ENCODE assay signal across 20 cellular contexts in genomic region chr16:65598626-65599025, GRCh38.
DNase-seq lines count a peak whose midpoint lies in the region; ATAC-seq, FAIRE-seq and TF ChIP-seq lines count a peak whose summit lies in the region.
"Had no signal": no experiment of that assay in that cellular context is flagged by ENCODE, and none has a peak within 500 bp of the region (broad histone marks: within the 10 kb centered on the region; RNA-seq: fewer than 3 reads in every experiment).

No MANE protein-coding gene starts in this region.

- TF ChIP-seq CTCF in nephron progenitor cell (IDR thresholded peaks at IDR 0.05) = no peak
- no peak for TF ChIP-seq CTCF in WTC11 (IDR thresholded peaks at IDR 0.05)

- FAIRE-seq in urothelium cell line (lab: Jason Lieb, UNC) = no peak
- FAIRE-seq: GM19239 had no signal

- H3K9me3 Mint-ChIP-seq in nephron progenitor cell = peaks cover 25% of the 10 kb centered on the region
- peaks cover 12% of the 10 kb centered on the region for H3K9me3 Mint-ChIP-seq in WTC11

- H3K27ac ChIP-seq in SJCRH30 = peak overlapping the region; percentile 62
- H3K27ac ChIP-seq: C4-2B, SK-N-MC had no signal

- H3K36me3 ChIP-seq in SJCRH30 = no peaks in the 10 kb centered on the region

- POLR2A ChIA-PET in WTC11 (lab: Charles Lee) = no interaction called here

- H3K27me3 ChIP-seq in SJCRH30 = no peaks in the 10 kb centered on the region

- peaks cover under 1% of the 10 kb centered on the region for H3K27me3 Mint-ChIP-seq in nephron progenitor cell (ENCODE audit: low read depth, poor library complexity)
- no peaks in the 10 kb centered on the region for H3K27me3 Mint-ChIP-seq in WTC11 (ENCODE audit: low read depth)

- ATAC-seq in WTC11 = no peak
- ATAC-seq: HCT116, Right ventricle myocardium inferior had no signal

- DNase-seq in SJCRH30 (peak; percentile 84 to 94), ecto neural progenitor cell (ENCODE audit: low spot score) (peak; percentile 54), nephron progenitor cell (no peak), urothelium cell line (ENCODE audit: low spot score) (peak; percentile 21), WTC11 (ENCODE audit: low spot score) (no peak), NCI-H1105 treated with DMSO at 0.1 percent for 48 hours (lab: John Stamatoyannopoulos, UW) (no peak)
- no peak for DNase-seq in stimulated activated CD4-positive, alpha-beta T cell treated with anti-CD3 and anti-CD28 coated beads, Interleukin-1b, Interleukin-23, amount 100 ng/mL, for 48 hours
- DNase-seq: ACHN, DMS79 treated with DMSO at 0.1 percent for 48 hours, GDM1, GOT3, Kasumi-1, NCI-H1092 treated with DMSO at 0.1 percent for 48 hours, NCI-H1694, NCI-H510A treated with DMSO at 0.1 percent for 48 hours had no signal

- no peak overlapping the region for H3K4me3 Mint-ChIP-seq in nephron progenitor cell
- no peak overlapping the region for H3K4me3 Mint-ChIP-seq in WTC11

- H3K27ac Mint-ChIP-seq in nephron progenitor cell = peak overlapping the region; percentile 63
- no peak overlapping the region for H3K27ac Mint-ChIP-seq in WTC11

- H3K9me3 ChIP-seq in SJCRH30 (replicated peaks) = 0 out of 2 replicates have a peak, but pooled peaks cover 2% of the 10 kb centered on the region

- CTCF ChIA-PET in WTC11 (lab: Charles Lee) = no interaction called here

- no peak overlapping the region for H3K4me3 ChIP-seq in SJCRH30
- H3K4me3 ChIP-seq: SK-N-MC had no signal

- H3K4me1 Mint-ChIP-seq in nephron progenitor cell (peaks cover 27% of the 10 kb centered on the region), WTC11 (no peaks in the 10 kb centered on the region)

- peaks cover 15% of the 10 kb centered on the region for H3K4me1 ChIP-seq in SJCRH30

- H3K36me3 Mint-ChIP-seq in nephron progenitor cell (ENCODE audit: low read depth) = peaks cover 10% of the 10 kb centered on the region
- no peaks in the 10 kb centered on the region for H3K36me3 Mint-ChIP-seq in WTC11

TF ChIP-seq in WTC11, 78 proteins besides CTCF, POLR2A, EP300 and RAD21:
- TF ChIP-seq RORB (CRISPR knock-in tag; IDR thresholded peaks at IDR 0.05) = no peak
- TF ChIP-seq NFE2L1 (CRISPR knock-in tag; IDR thresholded peaks at IDR 0.05) = no peak
- TF ChIP-seq MXD4 (CRISPR knock-in tag; IDR thresholded peaks at IDR 0.05; ENCODE audit: borderline replicate concordance) = no peak
- TF ChIP-seq CBFB (CRISPR knock-in tag; IDR thresholded peaks at IDR 0.05; ENCODE audit: low read depth) = no peak
- TF ChIP-seq KAT7 (CRISPR knock-in tag; IDR thresholded peaks at IDR 0.05; ENCODE audit: borderline replicate concordance) = no peak
- no peak for TF ChIP-seq ZNF219 (CRISPR knock-in tag; IDR thresholded peaks at IDR 0.05; ENCODE audit: borderline replicate concordance)
- no peak for TF ChIP-seq E2F1 (CRISPR knock-in tag; IDR thresholded peaks at IDR 0.05)
- no peak for TF ChIP-seq RELA (CRISPR knock-in tag; IDR thresholded peaks at IDR 0.05; ENCODE audit: borderline replicate concordance)
- no peak for TF ChIP-seq ZBTB21 (CRISPR knock-in tag; IDR thresholded peaks at IDR 0.05; ENCODE audit: borderline replicate concordance)
- TF ChIP-seq PRRX2 (CRISPR knock-in tag; IDR thresholded peaks at IDR 0.05) = no peak
- no peak for TF ChIP-seq NR2C2 (CRISPR knock-in tag; IDR thresholded peaks at IDR 0.05)
- no peak for TF ChIP-seq CDX4 (CRISPR knock-in tag; IDR thresholded peaks at IDR 0.05; ENCODE audit: borderline replicate concordance)
- no peak for TF ChIP-seq TEAD4 (CRISPR knock-in tag; IDR thresholded peaks at IDR 0.05)
- TF ChIP-seq AR (CRISPR knock-in tag; IDR thresholded peaks at IDR 0.05) = no peak
- TF ChIP-seq TP53 (CRISPR knock-in tag; IDR thresholded peaks at IDR 0.05) = no peak

Comparison
In these comparisons a context has a peak if more than half of its experiments do, and no peak if none do; other contexts are left out.
1. DNase-seq: peak in SJCRH30 (2 of 2), ecto neural progenitor cell (single experiment) and urothelium cell line (single experiment); none in nephron progenitor cell (single experiment), WTC11 (single experiment), stimulated activated CD4-positive, alpha-beta T cell treated with anti-CD3 and anti-CD28 coated beads, Interleukin-1b, Interleukin-23, amount 100 ng/mL, for 48 hours (single experiment) and NCI-H1105 treated with DMSO at 0.1 percent for 48 hours (single experiment).